Comparison of ENCODE assay signal across 21 cellular contexts in genomic region chr2:241944821-241945220, GRCh38.
"Had no signal": no experiment of that assay in that cellular context is flagged by ENCODE, and none has a peak within 500 bp of the region (broad histone marks: within the 10 kb centered on the region; RNA-seq: fewer than 3 reads in every experiment).

No MANE protein-coding gene starts in this region.

- DNase-seq: activated CD4-positive, alpha-beta memory T cell treated with anti-CD3 and anti-CD28 coated beads, Interleukin-2, amount 10 ng/mL, durations not matched to agents 7 days and 5 days; activated CD4-positive, alpha-beta T cell treated with anti-CD3 and anti-CD28 coated beads for 1 hour; activated CD4-positive, alpha-beta T cell treated with anti-CD3 and anti-CD28 coated beads, Interleukin-2, amount 10 ng/mL, durations not matched to agents 7 days and 5 days; activated CD8-positive, alpha-beta memory T cell treated with anti-CD3 and anti-CD28 coated beads, Interleukin-2, amount 50 U/mL, for 48 hours; activated naive CD8-positive, alpha-beta T cell treated with anti-CD3 and anti-CD28 coated beads, Interleukin-2, amount 50 U/mL, for 24 hours; activated T-cell treated with anti-CD3 and anti-CD28 coated beads, Interleukin-2, amount 50 U/mL, for 24 hours; central memory CD4-positive, alpha-beta T cell; effector CD8-positive, alpha-beta T cell; islet precursor cell; left ventricle myocardium superior; naive B cell; nucleus accumbens; stimulated activated CD4-positive, alpha-beta T cell treated with anti-CD3 and anti-CD28 coated beads, Interleukin-12 subunit alpha, Interleukin-12 subunit beta, amount 100 ng/mL, for 4 hours; stimulated activated CD4-positive, alpha-beta T cell treated with anti-CD3 and anti-CD28 coated beads, Interleukin-4, amount 100 ng/mL, for 24 hours; T-helper 2 cell; thyroid gland; upper lobe of right lung had no signal

- H2AFZ ChIP-seq: parathyroid adenoma had no signal

- H3K4me1 ChIP-seq: parathyroid adenoma, right atrium auricular region, upper lobe of right lung had no signal

- ATAC-seq: activated naive CD8-positive, alpha-beta T cell treated with anti-CD3 and anti-CD28 coated beads, Interleukin-2, amount 50 U/mL, for 24 hours; left ventricle myocardium superior; stimulated activated effector memory CD8-positive, alpha-beta T cell treated with anti-CD3 and anti-CD28 coated beads, Interleukin-12 subunit alpha, Interleukin-12 subunit beta, amount 100 ng/mL, for 72 hours; upper lobe of right lung; WTC11 had no signal

- H3K4me3 ChIP-seq: right atrium auricular region, thyroid gland, upper lobe of right lung had no signal

- H3K27ac ChIP-seq: parathyroid adenoma, right atrium auricular region, thyroid gland, upper lobe of right lung had no signal

- H3K9ac ChIP-seq: parathyroid adenoma had no signal

- H3K36me3 ChIP-seq: right atrium auricular region, thyroid gland, upper lobe of right lung had no signal

- H3K27me3 ChIP-seq: right atrium auricular region, thyroid gland, upper lobe of right lung had no signal

- H3K9me3 ChIP-seq: right atrium auricular region, thyroid gland, upper lobe of right lung had no signal
